15 cellular contexts compared by ENCODE assay signal in the genomic region with DNA sequence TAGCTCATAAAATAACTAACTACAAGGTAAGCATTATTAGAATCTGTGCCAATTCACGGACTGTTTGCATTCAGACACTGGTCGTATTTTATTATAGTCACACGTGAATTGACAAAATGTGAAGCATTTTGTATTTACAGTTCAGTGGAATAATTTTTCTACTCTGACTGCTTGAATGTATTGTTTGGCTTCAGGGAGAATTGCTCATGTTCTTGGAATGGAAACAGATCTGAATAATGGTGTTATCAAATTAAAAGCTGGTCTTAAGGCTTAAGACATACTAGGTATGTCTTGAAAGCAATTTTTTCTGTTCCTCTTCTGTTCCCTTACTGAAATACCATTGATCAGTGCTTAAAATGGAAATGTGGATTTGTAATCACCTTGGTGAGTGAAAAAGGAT.
DNase-seq lines count a peak whose midpoint lies in the region; ATAC-seq and TF ChIP-seq lines count a peak whose summit lies in the region.
"Had no signal": no experiment of that assay in that cellular context is flagged by ENCODE, and none has a peak within 500 bp of the region (broad histone marks: within the 10 kb centered on the region; RNA-seq: fewer than 3 reads in every experiment).

No MANE protein-coding gene starts in this region.

- H4K20me1 ChIP-seq in osteoblast (ENCODE audit: insufficient read depth, low read length), result no peaks in the 10 kb centered on the region

- CTCF ChIA-PET in RWPE1 (lab: Yijun Ruan, JAX), result no interaction called here

- peak; percentile 22 for DNase-seq in GM03348 (ENCODE audit: low spot score)
- peak; percentile 36 for DNase-seq in RWPE1 (ENCODE audit: low spot score)
- peak; percentile 59 for DNase-seq in epithelial cell of esophagus (ENCODE audit: low read depth)
- no peak for DNase-seq in osteoblast (ENCODE audit: insufficient read length, low spot score, missing footprints)
- no peak for DNase-seq in esophagus squamous epithelium (lab: John Stamatoyannopoulos, UW)
- no peak for DNase-seq in HUDEP-2 (lab: John Stamatoyannopoulos, UW; ENCODE audit: unreplicated experiment in 76 of 76)
- DNase-seq: activated CD4-positive, alpha-beta T cell treated with anti-CD3 and anti-CD28 coated beads, Interleukin-2, amount 10 ng/mL, durations not matched to agents 24 days and 14 days; activated naive CD4-positive, alpha-beta T cell treated with Interleukin-2 at 50 U/mL for 16 hours; C1 segment of cervical spinal cord; GOT3; NCI-H1048; pancreas; testis had no signal

- H3K9me3 ChIP-seq in osteoblast (ENCODE audit: low read depth, low read length), result no peaks in the 10 kb centered on the region
- H3K9me3 ChIP-seq in esophagus squamous epithelium, result no peaks in the 10 kb centered on the region
- H3K9me3 ChIP-seq: pancreas, testis had no signal

- H3K4me1 ChIP-seq in osteoblast (ENCODE audit: insufficient read depth, low read length) (peaks cover 22% of the 10 kb centered on the region), esophagus squamous epithelium (peaks cover 0 to 15% (median 0%) of the 10 kb centered on the region in 3 donors)
- H3K4me1 ChIP-seq: pancreas, testis had no signal

- H3K27ac ChIP-seq in RWPE1, result no peak overlapping the region
- peak overlapping the region; percentile 10 for H3K27ac ChIP-seq in osteoblast (ENCODE audit: low read depth, low read length)
- H3K27ac ChIP-seq in esophagus squamous epithelium, result no peak overlapping the region
- H3K27ac ChIP-seq: pancreas, testis had no signal

- 40 to 52% methylated on average over 3 of the region's 3 CpGs for WGBS in esophagus squamous epithelium, 2 donors

- H3K27me3 ChIP-seq in osteoblast (ENCODE audit: insufficient read depth, low read length) (no peaks in the 10 kb centered on the region), esophagus squamous epithelium (no peaks in the 10 kb centered on the region)
- H3K27me3 ChIP-seq: pancreas, testis had no signal

- H3K79me2 ChIP-seq in osteoblast (ENCODE audit: insufficient read depth, low read length), result no peaks in the 10 kb centered on the region

- no peak for TF ChIP-seq CTCF in RWPE1 (conservative IDR thresholded peaks at IDR 0.05; ENCODE audit: low read depth)
- TF ChIP-seq CTCF in epithelial cell of esophagus (IDR thresholded peaks at IDR 0.05; ENCODE audit: insufficient read depth, low read depth, low read length, missing control alignments), result no peak
- no peak for TF ChIP-seq CTCF in osteoblast (IDR thresholded peaks at IDR 0.05; ENCODE audit: extremely low read depth, low read depth, low read length)
- no peak for TF ChIP-seq CTCF in esophagus squamous epithelium (IDR thresholded peaks at IDR 0.05)

- POLR2A ChIA-PET in RWPE1 (lab: Yijun Ruan, JAX; ENCODE audit: low non-redundant PET), result no interaction called here

- intact Hi-C loops in esophagus squamous epithelium (cut with DNase I), result no loop called here

- ATAC-seq in HG02571 (IDR thresholded peaks at IDR 0.05; ENCODE audit: unreplicated experiment), result no peak
- ATAC-seq: pancreas had no signal

- H3K4me2 ChIP-seq in osteoblast (ENCODE audit: insufficient read depth, low read length), result peak overlapping the region; percentile 64
- H3K4me2 ChIP-seq: smooth muscle cell had no signal

- no peaks in the 10 kb centered on the region for H3K36me3 ChIP-seq in osteoblast (ENCODE audit: insufficient read depth, low read length)
- no peaks in the 10 kb centered on the region for H3K36me3 ChIP-seq in esophagus squamous epithelium
- H3K36me3 ChIP-seq: pancreas had no signal

- peak overlapping the region; percentile 26 for H2AFZ ChIP-seq in osteoblast (ENCODE audit: low read length)

- TF ChIP-seq POLR2A in esophagus squamous epithelium (IDR thresholded peaks at IDR 0.05), result no peak

- H3K4me3 ChIP-seq in epithelial cell of esophagus (ENCODE audit: low read length), result no peak overlapping the region
- no peak overlapping the region for H3K4me3 ChIP-seq in osteoblast (ENCODE audit: insufficient read depth, low read length)
- H3K4me3 ChIP-seq in esophagus squamous epithelium, result no peak overlapping the region
- H3K4me3 ChIP-seq: pancreas, smooth muscle cell, testis had no signal

Comparison
In these comparisons a context has a peak if more than half of its experiments do, and no peak if none do; other contexts are left out.
1. DNase-seq: peak in GM03348 (single experiment), RWPE1 (single experiment) and epithelial cell of esophagus (single experiment); none in osteoblast (single experiment), esophagus squamous epithelium (single experiment) and HUDEP-2 (0 of 76).